12 cellular contexts compared by ENCODE assay signal in genomic region chr19:22215275-22215991, GRCh38. TPM values are rescaled to one million over a fixed set of nuclear protein-coding genes. Genes with fewer than 3 reads are reported as not detected.
DNase-seq lines count a peak whose midpoint lies in the region; ATAC-seq and TF ChIP-seq lines count a peak whose summit lies in the region.
"Not testable (repeated sequence)": the region's sequence is repeated elsewhere in the genome, so short reads cannot be mapped to it uniquely, and the experiment has no call there.
"Had no signal": no experiment of that assay in that cellular context is flagged by ENCODE, and none has a peak within 500 bp of the region (broad histone marks: within the 10 kb centered on the region; RNA-seq: fewer than 3 reads in every experiment).

No MANE protein-coding gene starts in this region.

- not testable (repeated sequence) for H3K4me1 Mint-ChIP-seq in T-helper 17 cell

- not testable (repeated sequence) for H3K27me3 Mint-ChIP-seq in T-helper 17 cell

- not testable (repeated sequence) for H3K4me3 Mint-ChIP-seq in T-helper 17 cell

- TF ChIP-seq POLR2A in esophagus muscularis mucosa (IDR thresholded peaks at IDR 0.05; ENCODE audit: low read depth) = not testable (repeated sequence)

- not testable (repeated sequence) for DNase-seq in T-helper 17 cell; esophagus muscularis mucosa (ENCODE audit: extremely low spot score)
- DNase-seq in left ventricle myocardium superior = peak; percentile 73
- peak; percentile 55 for DNase-seq in medulla oblongata (ENCODE audit: extremely low spot score)
- peak; percentile 41 to 64 for DNase-seq in psoas muscle
- DNase-seq in superior temporal gyrus (ENCODE audit: extremely low spot score) = peak; percentile 7

- H3K9me3 ChIP-seq in HUES64 (ENCODE audit: insufficient read depth, low read depth, low read length) (peaks cover 72% of the 10 kb centered on the region), esophagus muscularis mucosa (peaks cover 0 to 18% (median 0%) of the 10 kb centered on the region in 4 donors)
- not testable (repeated sequence) for H3K9me3 ChIP-seq in T-helper 17 cell (ENCODE audit: control insufficient read depth, low read length, poor library complexity, severe bottlenecking); psoas muscle

- H3K4me3 ChIP-seq in HUES64 (ENCODE audit: low read length) (peak overlapping the region; percentile 46), esophagus muscularis mucosa (peak overlapping the region; percentile 44 to 63 (median 57)), psoas muscle (peak overlapping the region; percentile 58)

- H3K27ac Mint-ChIP-seq in T-helper 17 cell = not testable (repeated sequence)

- WGBS in HUES64 = 86% methylated on average over 26 of the region's 26 CpGs
- 11% methylated on average over 13 of the region's 26 CpGs for WGBS in esophagus muscularis mucosa
- 4 to 7% (median 5%) methylated on average over 24 to 26 of the region's 26 CpGs for WGBS in psoas muscle, 3 donors

- intact Hi-C loops in esophagus muscularis mucosa (cut with DNase I); left ventricle myocardium superior (cut with micrococcal nuclease); psoas muscle (cut with DNase I): not testable (repeated sequence)

- TF ChIP-seq CTCF in esophagus muscularis mucosa (IDR thresholded peaks at IDR 0.05); psoas muscle (IDR thresholded peaks at IDR 0.05): not testable (repeated sequence)

- TF ChIP-seq EP300 in esophagus muscularis mucosa (IDR thresholded peaks at IDR 0.05) = not testable (repeated sequence)

- not testable (repeated sequence) for H3K36me3 ChIP-seq in HUES64 (ENCODE audit: insufficient read depth, low read length); esophagus muscularis mucosa; psoas muscle (ENCODE audit: insufficient read depth in 1 of 2, low read depth in 1 of 2)

- ATAC-seq in T-helper 17 cell = peak; percentile 46
- peak; percentile 99 for ATAC-seq in left ventricle myocardium superior
- peak in 2 of 4 donors; percentile 54 for ATAC-seq in psoas muscle

- not testable (repeated sequence) for H3K27ac ChIP-seq in HUES64 (ENCODE audit: low read depth, low read length)
- H3K27ac ChIP-seq in esophagus muscularis mucosa (replicated peaks in 1 of 4) (peak overlapping the region; percentile 60 to 76 (median 70)), psoas muscle (peak overlapping the region; percentile 36)

- H3K36me3 Mint-ChIP-seq in T-helper 17 cell (ENCODE audit: low read depth) = not testable (repeated sequence)

- not testable (repeated sequence) for H3K4me1 ChIP-seq in HUES64 (ENCODE audit: insufficient read depth, low read length); esophagus muscularis mucosa; psoas muscle

- H3K27me3 ChIP-seq in HUES64 (ENCODE audit: insufficient read depth, low read length); esophagus muscularis mucosa; psoas muscle (ENCODE audit: insufficient read depth in 3 of 3, low read length in 2 of 3): not testable (repeated sequence)

- H3K9ac ChIP-seq in HUES64 (ENCODE audit: low read depth, low read length) = peak overlapping the region; percentile 52; the same call in 1 of the 2 replicates

RNA-seq across cellular contexts. Expression of gene ZNF676, which starts 18.7 kb away (rescaled TPM):
- polyA plus RNA-seq in HUES64 (2013, experiment 1 of 2) = 0.20 TPM
- polyA plus RNA-seq in HUES64 (2013, experiment 2 of 2) = 0.19 TPM
- under 1 TPM in 1 of 2 donors, not detected in 1; 0.17 TPM for total RNA-seq in T-helper 17 cell
- total RNA-seq in esophagus muscularis mucosa = 1 to 10 TPM; 1.2 to 5.5 (median 3.2) TPM
- total RNA-seq in left ventricle myocardium superior = 2.7 TPM
- under 1 TPM; 0.21 to 0.68 (median 0.34) TPM for total RNA-seq in psoas muscle
- under 1 TPM; 0.03 to 0.17 (median 0.12) TPM for polyA plus RNA-seq in psoas muscle
- total RNA-seq: activated CD4-positive, alpha-beta T cell treated with anti-CD3 and anti-CD28 coated beads, Interleukin-2, amount 10 ng/mL, durations not matched to agents 7 days and 5 days; CD8-positive, alpha-beta T cell; GM12878; kidney epithelial cell; smooth muscle cell had no signal
- polyA plus RNA-seq: smooth muscle cell had no signal
